9 cellular contexts compared by ENCODE assay signal in genomic region chr14:96268426-96269358, GRCh38. TPM values are rescaled to one million over a fixed set of nuclear protein-coding genes. Genes with fewer than 3 reads are reported as not detected.
A peak's percentile ranks its signal among the peaks of the same experiment; 100 is the strongest.
DNase-seq lines count a peak whose midpoint lies in the region; FAIRE-seq and TF ChIP-seq lines count a peak whose summit lies in the region.
"Had no signal": no experiment of that assay in that cellular context is flagged by ENCODE, and none has a peak within 500 bp of the region (broad histone marks: within the 10 kb centered on the region; RNA-seq: fewer than 3 reads in every experiment).

No MANE protein-coding gene starts in this region.

- peaks cover 0 to 14% (median 10%) of the 10 kb centered on the region in 4 donors for H3K4me1 ChIP-seq in liver (ENCODE audit: control insufficient read depth in 4 of 4, insufficient read depth in 4 of 4, low read length in 3 of 4)
- H3K4me1 ChIP-seq in ascending aorta: no peaks in the 10 kb centered on the region

- H3K36me3 ChIP-seq in bronchial epithelial cell (ENCODE audit: control insufficient read depth, insufficient read depth, low read length): no peaks in the 10 kb centered on the region
- no peaks in the 10 kb centered on the region for H3K36me3 ChIP-seq in liver (ENCODE audit: control insufficient read depth in 4 of 4, insufficient read depth in 3 of 4, low read depth in 1 of 4, low read length in 3 of 4)
- H3K36me3 ChIP-seq in ascending aorta: no peaks in the 10 kb centered on the region

- H3K9ac ChIP-seq in liver (ENCODE audit: low read depth in 1 of 2, low read length in 2 of 2): no peak overlapping the region

- H3K9me3 ChIP-seq in liver (ENCODE audit: control insufficient read depth in 4 of 4, low read length in 3 of 4): no peaks in the 10 kb centered on the region
- H3K9me3 ChIP-seq in ascending aorta: no peaks in the 10 kb centered on the region

- DNase-seq in HS-5 (ENCODE audit: low read depth) (peak; percentile 77), bronchial epithelial cell (ENCODE audit: low read depth) (peak; percentile 95), urothelium cell line (ENCODE audit: low spot score) (peak; percentile 73), NCI-H2196 (lab: John Stamatoyannopoulos, UW; ENCODE audit: unreplicated experiment) (no peak), ascending aorta (ENCODE audit: low spot score in 2 of 2) (no peak)
- no peak for DNase-seq in activated CD4-positive, CD25-positive, alpha-beta regulatory T cell treated with anti-CD3 and anti-CD28 coated beads, Interleukin-2, amount 50 U/mL, for 72 hours
- DNase-seq: glutamatergic neuron had no signal

- H3K27me3 ChIP-seq in bronchial epithelial cell (ENCODE audit: control insufficient read depth, insufficient read depth, low read length) (no peaks in the 10 kb centered on the region), liver (ENCODE audit: control insufficient read depth in 4 of 4, insufficient read depth in 4 of 4, low read length in 3 of 4) (no peaks in the 10 kb centered on the region), ascending aorta (no peaks in the 10 kb centered on the region)

- TF ChIP-seq CTCF in bronchial epithelial cell (IDR thresholded peaks at IDR 0.05; ENCODE audit: insufficient read depth, low read length, severe bottlenecking) (no peak), liver (IDR thresholded peaks at IDR 0.05; ENCODE audit: low read depth, low read length, missing input control) (no peak), ascending aorta (IDR thresholded peaks at IDR 0.05) (no peak)

- H3K4me3 ChIP-seq in bronchial epithelial cell (ENCODE audit: low read depth, low read length) (no peak overlapping the region), liver (ENCODE audit: low read depth in 1 of 3, low read length in 3 of 3) (no peak overlapping the region), ascending aorta (no peak overlapping the region)

- peak in 1 of 2 donors; percentile 8 for TF ChIP-seq RAD21 in liver (IDR thresholded peaks at IDR 0.05)

- WGBS in liver: 54% methylated on average over 22 of the region's 22 CpGs

- H3K27ac ChIP-seq in liver (ENCODE audit: low read depth in 1 of 2, low read length in 2 of 2): peak overlapping the region; percentile 0 to 8
- H3K27ac ChIP-seq in ascending aorta: no peak overlapping the region
- H3K27ac ChIP-seq: HL-60 had no signal

- FAIRE-seq in bronchial epithelial cell (lab: Jason Lieb, UNC): no peak
- FAIRE-seq in urothelium cell line (lab: Jason Lieb, UNC): no peak

- intact Hi-C loops in ascending aorta (cut with DNase I): no loop called here

TF ChIP-seq in liver, 16 proteins besides CTCF, POLR2A, EP300 and RAD21:
- no peak for TF ChIP-seq ZBTB33 (IDR thresholded peaks at IDR 0.05)
- TF ChIP-seq EGR1 (IDR thresholded peaks at IDR 0.05; ENCODE audit: low read depth in 2 of 2): no peak
- TF ChIP-seq GABPA (IDR thresholded peaks at IDR 0.05 in 1 of 2, conservative IDR thresholded peaks at IDR 0.05 in 1 of 2): no peak
- no peak for TF ChIP-seq TAF1 (conservative IDR thresholded peaks at IDR 0.05)
- TF ChIP-seq JUND (IDR thresholded peaks at IDR 0.05): peak in 1 of 2 donors; percentile 38
- no peak for TF ChIP-seq HNF4G (IDR thresholded peaks at IDR 0.05)
- TF ChIP-seq REST (IDR thresholded peaks at IDR 0.05): no peak

RNA-seq across cellular contexts. Expression of gene BDKRB1, which starts 12.7 kb away (rescaled TPM):
- 1.0 and 1.1 TPM in 2 replicates for total RNA-seq in bronchial epithelial cell
- not detected for total RNA-seq in liver
- not detected for polyA plus RNA-seq in liver
- not detected for total RNA-seq in ascending aorta

Comparison
In these comparisons a context has a peak if more than half of its experiments do, and no peak if none do; other contexts are left out.
1. DNase-seq: peak in HS-5 (single experiment), bronchial epithelial cell (single experiment) and urothelium cell line (single experiment); none in NCI-H2196 (single experiment), ascending aorta (0 of 2) and activated CD4-positive, CD25-positive, alpha-beta regulatory T cell treated with anti-CD3 and anti-CD28 coated beads, Interleukin-2, amount 50 U/mL, for 72 hours (single experiment).
2. H3K27ac ChIP-seq: peak in liver (2 of 2); none in ascending aorta (0 of 2).